1 cellular context compared by ENCODE assay signal in the genomic region with DNA sequence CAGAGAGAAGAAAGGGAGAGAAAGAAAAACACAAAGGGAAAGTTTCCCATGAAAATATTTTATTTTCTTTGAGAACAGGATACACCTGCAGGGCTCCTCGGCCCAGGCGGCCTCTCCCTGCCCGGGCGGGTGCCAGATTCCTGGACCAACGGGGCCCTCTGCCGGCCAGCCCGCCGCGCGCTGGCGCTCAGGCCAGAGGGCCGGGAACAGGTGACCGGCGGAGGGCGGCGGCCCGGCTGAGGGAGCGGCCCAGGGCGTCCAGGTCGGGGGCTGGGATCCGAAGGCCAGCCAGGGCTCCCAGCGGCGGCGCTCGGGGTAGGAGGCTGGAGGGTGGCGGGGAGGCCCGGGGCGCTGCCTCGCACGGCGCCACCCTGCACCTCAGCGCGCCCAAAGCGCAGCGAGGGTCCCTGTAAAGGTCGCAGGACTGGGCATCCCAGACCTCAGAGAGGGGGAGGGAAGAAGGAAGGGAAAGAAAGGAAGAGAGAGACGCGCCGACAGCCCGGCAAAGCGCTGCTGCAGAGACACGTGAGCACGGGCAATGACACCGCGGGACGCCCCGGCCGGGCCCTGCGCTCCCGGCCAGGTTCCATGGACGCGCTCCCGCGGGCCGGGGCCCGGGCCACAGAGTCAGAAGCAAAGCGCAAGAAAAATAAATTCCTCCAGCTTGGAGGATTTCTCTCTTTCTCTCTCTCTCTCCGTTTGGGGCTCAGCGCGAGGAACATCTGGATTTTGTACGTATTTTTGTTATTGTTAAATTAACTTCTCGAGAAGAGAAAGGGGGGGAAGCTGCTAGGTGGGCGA.
A peak's percentile ranks its signal among the peaks of the same experiment; 100 is the strongest.
TF ChIP-seq lines count a peak whose summit lies in the region.

No MANE protein-coding gene starts in this region.

TF ChIP-seq in H1, 55 proteins besides CTCF, POLR2A, EP300 and RAD21:
- TF ChIP-seq RNF2 (IDR thresholded peaks at IDR 0.05; ENCODE audit: borderline replicate concordance, low read depth, low read length, missing control alignments, poor library complexity, severe bottlenecking): no peak
- TF ChIP-seq TCF12 (IDR thresholded peaks at IDR 0.05; ENCODE audit: low read depth, low read length): 0 out of 2 replicates have a peak, but pooled peaks have one; percentile 43
- no peak for TF ChIP-seq EZH2 (IDR thresholded peaks at IDR 0.05; ENCODE audit: low read depth, low read length, severe bottlenecking)
- TF ChIP-seq NANOG (IDR thresholded peaks at IDR 0.05; ENCODE audit: insufficient read depth, low read depth, low read length, poor library complexity, severe bottlenecking): no peak
- no peak for TF ChIP-seq SIX5 (IDR thresholded peaks at IDR 0.05; ENCODE audit: low read depth, low read length)
- TF ChIP-seq SIRT6 (IDR thresholded peaks at IDR 0.05; ENCODE audit: low read length): no peak
- TF ChIP-seq YY1 (IDR thresholded peaks at IDR 0.05; ENCODE audit: low read depth, low read length): no peak
- TF ChIP-seq RXRA (IDR thresholded peaks at IDR 0.05; ENCODE audit: insufficient read depth, low read depth, low read length): no peak
- TF ChIP-seq ASH2L (IDR thresholded peaks at IDR 0.05; ENCODE audit: low read length): peak; percentile 15
- no peak for TF ChIP-seq CBX5 (IDR thresholded peaks at IDR 0.05; ENCODE audit: low read depth, low read length)
- no peak for TF ChIP-seq KDM1A (IDR thresholded peaks at IDR 0.05; ENCODE audit: borderline replicate concordance, low read length)
- 0 out of 4 replicates have a peak, but pooled peaks of 1 of the 2 experiments have one; percentile 47 for TF ChIP-seq HDAC2 (IDR thresholded peaks at IDR 0.05; ENCODE audit: borderline replicate concordance in 1 of 2, low read depth in 2 of 2, low read length in 2 of 2)
- no peak for TF ChIP-seq RFX5 (IDR thresholded peaks at IDR 0.05; ENCODE audit: borderline replicate concordance, low read depth, low read length)
- no peak for TF ChIP-seq CHD2 (IDR thresholded peaks at IDR 0.05; ENCODE audit: low read length)
- TF ChIP-seq CEBPB (IDR thresholded peaks at IDR 0.05; ENCODE audit: low read depth, low read length): no peak
- no peak for TF ChIP-seq ZNF274 (IDR thresholded peaks at IDR 0.05; ENCODE audit: borderline replicate concordance, extremely low read depth, low read length)
- no peak for TF ChIP-seq TAF1 (IDR thresholded peaks at IDR 0.05; ENCODE audit: low read depth, low read length)
- TF ChIP-seq, protein P1, sequence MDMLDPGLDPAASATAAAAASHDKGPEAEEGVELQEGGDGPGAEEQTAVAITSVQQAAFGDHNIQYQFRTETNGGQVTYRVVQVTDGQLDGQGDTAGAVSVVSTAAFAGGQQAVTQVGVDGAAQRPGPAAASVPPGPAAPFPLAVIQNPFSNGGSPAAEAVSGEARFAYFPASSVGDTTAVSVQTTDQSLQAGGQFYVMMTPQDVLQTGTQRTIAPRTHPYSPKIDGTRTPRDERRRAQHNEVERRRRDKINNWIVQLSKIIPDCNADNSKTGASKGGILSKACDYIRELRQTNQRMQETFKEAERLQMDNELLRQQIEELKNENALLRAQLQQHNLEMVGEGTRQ (IDR thresholded peaks at IDR 0.05; ENCODE audit: low read length): no peak; the same call in 1 of the 2 replicates
- no peak for TF ChIP-seq GTF2F1 (IDR thresholded peaks at IDR 0.05; ENCODE audit: borderline replicate concordance, low read depth, low read length)
- no peak for TF ChIP-seq JUND (IDR thresholded peaks at IDR 0.05; ENCODE audit: low read length)
- no peak for TF ChIP-seq POLR2AphosphoS5 (IDR thresholded peaks at IDR 0.05; ENCODE audit: low read depth, low read length)
- TF ChIP-seq SUZ12 (IDR thresholded peaks at IDR 0.05; ENCODE audit: low read length): no peak; the same call in 1 of the 2 replicates
- no peak for TF ChIP-seq PHF8 (conservative IDR thresholded peaks at IDR 0.05; ENCODE audit: low read depth, low read length)
- peak; percentile 67 for TF ChIP-seq CTBP2 (IDR thresholded peaks at IDR 0.05; ENCODE audit: borderline replicate concordance, insufficient read depth, insufficient read length, low read length)
- TF ChIP-seq BCL11A (IDR thresholded peaks at IDR 0.05; ENCODE audit: low read depth in 2 of 2, low read length in 2 of 2): no peak
- no peak for TF ChIP-seq RBBP5 (IDR thresholded peaks at IDR 0.05; ENCODE audit: borderline replicate concordance, low read depth, low read length)
- TF ChIP-seq, protein P2, sequence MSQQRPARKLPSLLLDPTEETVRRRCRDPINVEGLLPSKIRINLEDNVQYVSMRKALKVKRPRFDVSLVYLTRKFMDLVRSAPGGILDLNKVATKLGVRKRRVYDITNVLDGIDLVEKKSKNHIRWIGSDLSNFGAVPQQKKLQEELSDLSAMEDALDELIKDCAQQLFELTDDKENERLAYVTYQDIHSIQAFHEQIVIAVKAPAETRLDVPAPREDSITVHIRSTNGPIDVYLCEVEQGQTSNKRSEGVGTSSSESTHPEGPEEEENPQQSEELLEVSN (IDR thresholded peaks at IDR 0.05): no peak
- TF ChIP-seq KDM4A (IDR thresholded peaks at IDR 0.05; ENCODE audit: low read depth, low read length, severe bottlenecking): peak; percentile 38
- TF ChIP-seq, protein P3, sequence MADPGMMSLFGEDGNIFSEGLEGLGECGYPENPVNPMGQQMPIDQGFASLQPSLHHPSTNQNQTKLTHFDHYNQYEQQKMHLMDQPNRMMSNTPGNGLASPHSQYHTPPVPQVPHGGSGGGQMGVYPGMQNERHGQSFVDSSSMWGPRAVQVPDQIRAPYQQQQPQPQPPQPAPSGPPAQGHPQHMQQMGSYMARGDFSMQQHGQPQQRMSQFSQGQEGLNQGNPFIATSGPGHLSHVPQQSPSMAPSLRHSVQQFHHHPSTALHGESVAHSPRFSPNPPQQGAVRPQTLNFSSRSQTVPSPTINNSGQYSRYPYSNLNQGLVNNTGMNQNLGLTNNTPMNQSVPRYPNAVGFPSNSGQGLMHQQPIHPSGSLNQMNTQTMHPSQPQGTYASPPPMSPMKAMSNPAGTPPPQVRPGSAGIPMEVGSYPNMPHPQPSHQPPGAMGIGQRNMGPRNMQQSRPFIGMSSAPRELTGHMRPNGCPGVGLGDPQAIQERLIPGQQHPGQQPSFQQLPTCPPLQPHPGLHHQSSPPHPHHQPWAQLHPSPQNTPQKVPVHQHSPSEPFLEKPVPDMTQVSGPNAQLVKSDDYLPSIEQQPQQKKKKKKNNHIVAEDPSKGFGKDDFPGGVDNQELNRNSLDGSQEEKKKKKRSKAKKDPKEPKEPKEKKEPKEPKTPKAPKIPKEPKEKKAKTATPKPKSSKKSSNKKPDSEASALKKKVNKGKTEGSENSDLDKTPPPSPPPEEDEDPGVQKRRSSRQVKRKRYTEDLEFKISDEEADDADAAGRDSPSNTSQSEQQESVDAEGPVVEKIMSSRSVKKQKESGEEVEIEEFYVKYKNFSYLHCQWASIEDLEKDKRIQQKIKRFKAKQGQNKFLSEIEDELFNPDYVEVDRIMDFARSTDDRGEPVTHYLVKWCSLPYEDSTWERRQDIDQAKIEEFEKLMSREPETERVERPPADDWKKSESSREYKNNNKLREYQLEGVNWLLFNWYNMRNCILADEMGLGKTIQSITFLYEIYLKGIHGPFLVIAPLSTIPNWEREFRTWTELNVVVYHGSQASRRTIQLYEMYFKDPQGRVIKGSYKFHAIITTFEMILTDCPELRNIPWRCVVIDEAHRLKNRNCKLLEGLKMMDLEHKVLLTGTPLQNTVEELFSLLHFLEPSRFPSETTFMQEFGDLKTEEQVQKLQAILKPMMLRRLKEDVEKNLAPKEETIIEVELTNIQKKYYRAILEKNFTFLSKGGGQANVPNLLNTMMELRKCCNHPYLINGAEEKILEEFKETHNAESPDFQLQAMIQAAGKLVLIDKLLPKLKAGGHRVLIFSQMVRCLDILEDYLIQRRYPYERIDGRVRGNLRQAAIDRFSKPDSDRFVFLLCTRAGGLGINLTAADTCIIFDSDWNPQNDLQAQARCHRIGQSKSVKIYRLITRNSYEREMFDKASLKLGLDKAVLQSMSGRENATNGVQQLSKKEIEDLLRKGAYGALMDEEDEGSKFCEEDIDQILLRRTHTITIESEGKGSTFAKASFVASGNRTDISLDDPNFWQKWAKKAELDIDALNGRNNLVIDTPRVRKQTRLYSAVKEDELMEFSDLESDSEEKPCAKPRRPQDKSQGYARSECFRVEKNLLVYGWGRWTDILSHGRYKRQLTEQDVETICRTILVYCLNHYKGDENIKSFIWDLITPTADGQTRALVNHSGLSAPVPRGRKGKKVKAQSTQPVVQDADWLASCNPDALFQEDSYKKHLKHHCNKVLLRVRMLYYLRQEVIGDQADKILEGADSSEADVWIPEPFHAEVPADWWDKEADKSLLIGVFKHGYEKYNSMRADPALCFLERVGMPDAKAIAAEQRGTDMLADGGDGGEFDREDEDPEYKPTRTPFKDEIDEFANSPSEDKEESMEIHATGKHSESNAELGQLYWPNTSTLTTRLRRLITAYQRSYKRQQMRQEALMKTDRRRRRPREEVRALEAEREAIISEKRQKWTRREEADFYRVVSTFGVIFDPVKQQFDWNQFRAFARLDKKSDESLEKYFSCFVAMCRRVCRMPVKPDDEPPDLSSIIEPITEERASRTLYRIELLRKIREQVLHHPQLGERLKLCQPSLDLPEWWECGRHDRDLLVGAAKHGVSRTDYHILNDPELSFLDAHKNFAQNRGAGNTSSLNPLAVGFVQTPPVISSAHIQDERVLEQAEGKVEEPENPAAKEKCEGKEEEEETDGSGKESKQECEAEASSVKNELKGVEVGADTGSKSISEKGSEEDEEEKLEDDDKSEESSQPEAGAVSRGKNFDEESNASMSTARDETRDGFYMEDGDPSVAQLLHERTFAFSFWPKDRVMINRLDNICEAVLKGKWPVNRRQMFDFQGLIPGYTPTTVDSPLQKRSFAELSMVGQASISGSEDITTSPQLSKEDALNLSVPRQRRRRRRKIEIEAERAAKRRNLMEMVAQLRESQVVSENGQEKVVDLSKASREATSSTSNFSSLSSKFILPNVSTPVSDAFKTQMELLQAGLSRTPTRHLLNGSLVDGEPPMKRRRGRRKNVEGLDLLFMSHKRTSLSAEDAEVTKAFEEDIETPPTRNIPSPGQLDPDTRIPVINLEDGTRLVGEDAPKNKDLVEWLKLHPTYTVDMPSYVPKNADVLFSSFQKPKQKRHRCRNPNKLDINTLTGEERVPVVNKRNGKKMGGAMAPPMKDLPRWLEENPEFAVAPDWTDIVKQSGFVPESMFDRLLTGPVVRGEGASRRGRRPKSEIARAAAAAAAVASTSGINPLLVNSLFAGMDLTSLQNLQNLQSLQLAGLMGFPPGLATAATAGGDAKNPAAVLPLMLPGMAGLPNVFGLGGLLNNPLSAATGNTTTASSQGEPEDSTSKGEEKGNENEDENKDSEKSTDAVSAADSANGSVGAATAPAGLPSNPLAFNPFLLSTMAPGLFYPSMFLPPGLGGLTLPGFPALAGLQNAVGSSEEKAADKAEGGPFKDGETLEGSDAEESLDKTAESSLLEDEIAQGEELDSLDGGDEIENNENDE (IDR thresholded peaks at IDR 0.05; ENCODE audit: insufficient replicate concordance, low read length): no peak
- TF ChIP-seq NRF1 (IDR thresholded peaks at IDR 0.05; ENCODE audit: low read depth, low read length): no peak
- no peak; the same call in 1 of the 2 replicates for TF ChIP-seq SP4 (IDR thresholded peaks at IDR 0.05; ENCODE audit: low read length)
- TF ChIP-seq MAFK (IDR thresholded peaks at IDR 0.05; ENCODE audit: low read depth, low read length): no peak
- no peak for TF ChIP-seq HDAC6 (IDR thresholded peaks at IDR 0.05; ENCODE audit: low read depth, low read length)
- no peak for TF ChIP-seq POU5F1 (IDR thresholded peaks at IDR 0.05; ENCODE audit: low read depth, low read length)
- no peak for TF ChIP-seq CHD1 (IDR thresholded peaks at IDR 0.05; ENCODE audit: low read depth, low read length)
- TF ChIP-seq GABPA (IDR thresholded peaks at IDR 0.05; ENCODE audit: borderline replicate concordance, insufficient read depth, low read length): no peak
- TF ChIP-seq SP2 (IDR thresholded peaks at IDR 0.05; ENCODE audit: low read length): no peak
- TF ChIP-seq SP1 (IDR thresholded peaks at IDR 0.05; ENCODE audit: low read depth, low read length): no peak
- no peak for TF ChIP-seq EGR1 (IDR thresholded peaks at IDR 0.05; ENCODE audit: borderline replicate concordance, low read depth, low read length)
- no peak for TF ChIP-seq TEAD4 (IDR thresholded peaks at IDR 0.05; ENCODE audit: low read depth, low read length)
- TF ChIP-seq, protein P4, sequence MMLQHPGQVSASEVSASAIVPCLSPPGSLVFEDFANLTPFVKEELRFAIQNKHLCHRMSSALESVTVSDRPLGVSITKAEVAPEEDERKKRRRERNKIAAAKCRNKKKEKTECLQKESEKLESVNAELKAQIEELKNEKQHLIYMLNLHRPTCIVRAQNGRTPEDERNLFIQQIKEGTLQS (IDR thresholded peaks at IDR 0.05; ENCODE audit: insufficient read depth, low read depth, low read length): no peak
- TF ChIP-seq BRCA1 (IDR thresholded peaks at IDR 0.05; ENCODE audit: low read depth, low read length): no peak
- TF ChIP-seq, protein P5, sequence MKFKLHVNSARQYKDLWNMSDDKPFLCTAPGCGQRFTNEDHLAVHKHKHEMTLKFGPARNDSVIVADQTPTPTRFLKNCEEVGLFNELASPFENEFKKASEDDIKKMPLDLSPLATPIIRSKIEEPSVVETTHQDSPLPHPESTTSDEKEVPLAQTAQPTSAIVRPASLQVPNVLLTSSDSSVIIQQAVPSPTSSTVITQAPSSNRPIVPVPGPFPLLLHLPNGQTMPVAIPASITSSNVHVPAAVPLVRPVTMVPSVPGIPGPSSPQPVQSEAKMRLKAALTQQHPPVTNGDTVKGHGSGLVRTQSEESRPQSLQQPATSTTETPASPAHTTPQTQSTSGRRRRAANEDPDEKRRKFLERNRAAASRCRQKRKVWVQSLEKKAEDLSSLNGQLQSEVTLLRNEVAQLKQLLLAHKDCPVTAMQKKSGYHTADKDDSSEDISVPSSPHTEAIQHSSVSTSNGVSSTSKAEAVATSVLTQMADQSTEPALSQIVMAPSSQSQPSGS (IDR thresholded peaks at IDR 0.05; ENCODE audit: low read length): no peak
- TF ChIP-seq, protein P6, sequence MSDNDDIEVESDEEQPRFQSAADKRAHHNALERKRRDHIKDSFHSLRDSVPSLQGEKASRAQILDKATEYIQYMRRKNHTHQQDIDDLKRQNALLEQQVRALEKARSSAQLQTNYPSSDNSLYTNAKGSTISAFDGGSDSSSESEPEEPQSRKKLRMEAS (IDR thresholded peaks at IDR 0.05): peak; percentile 62
- no peak for TF ChIP-seq CBX8 (IDR thresholded peaks at IDR 0.05; ENCODE audit: borderline replicate concordance, low read depth, low read length)
- no peak for TF ChIP-seq BACH1 (IDR thresholded peaks at IDR 0.05; ENCODE audit: low read length)
- TF ChIP-seq SIN3A (conservative IDR thresholded peaks at IDR 0.05 in 1 of 2, IDR thresholded peaks at IDR 0.05 in 1 of 2; ENCODE audit: low read depth in 1 of 2, low read length in 2 of 2): 0 out of 4 replicates have a peak, but pooled peaks of 1 of the 2 experiments have one; percentile 18
- TF ChIP-seq CREB1 (IDR thresholded peaks at IDR 0.05): no peak
- TF ChIP-seq TAF7 (optimal IDR thresholded peaks at IDR 0.05; ENCODE audit: borderline replicate concordance, low read depth, low read length): no peak
- TF ChIP-seq FOSL1 (IDR thresholded peaks at IDR 0.05; ENCODE audit: insufficient read depth, low read depth, low read length): no peak
